Comparison of ENCODE assay signal across 38 cellular contexts in the genomic region with DNA sequence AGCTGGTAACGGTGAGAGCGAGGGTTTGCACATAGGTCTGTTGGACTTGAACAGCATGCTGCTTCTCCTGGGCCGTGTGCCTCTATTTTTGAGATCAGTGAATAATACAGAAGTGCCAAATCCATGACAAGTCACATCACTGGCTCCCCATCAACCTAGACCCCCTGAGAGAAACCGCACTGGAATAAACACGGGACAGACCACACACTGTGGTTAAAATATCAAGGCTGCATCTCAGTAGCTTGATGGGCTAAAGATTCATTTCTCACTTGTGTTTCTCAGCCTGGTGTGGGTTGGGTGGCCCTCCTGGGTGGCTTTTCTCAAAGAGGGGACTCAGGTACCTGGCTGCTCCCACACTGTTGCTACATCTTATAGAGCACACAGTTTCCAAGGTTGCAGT.
"Had no signal": no experiment of that assay in that cellular context is flagged by ENCODE, and none has a peak within 500 bp of the region (broad histone marks: within the 10 kb centered on the region; RNA-seq: fewer than 3 reads in every experiment).

No MANE protein-coding gene starts in this region.

- H3K4me3 ChIP-seq: adrenal gland, ascending aorta, body of pancreas, breast epithelium, cardiac muscle cell had no signal

- H3K4me1 ChIP-seq: adrenal gland, ascending aorta, body of pancreas, breast epithelium had no signal

- H3K27me3 ChIP-seq: adrenal gland, ascending aorta, body of pancreas, brain microvascular endothelial cell, breast epithelium, cardiac muscle cell had no signal

- H3K9me3 Mint-ChIP-seq: activated naive CD4-positive, alpha-beta T cell treated with anti-CD3 and anti-CD28 coated beads, Interleukin-2, amount 10 ng/mL, durations not matched to agents 7 days and 5 days; activated naive CD4-positive, alpha-beta T cell treated with anti-CD3 and anti-CD28 coated beads, Interleukin-2, amount 50 U/mL, for 24 hours; activated naive CD4-positive, alpha-beta T cell treated with anti-CD3 and anti-CD28 coated beads, Interleukin-2, amount 50 U/mL, for 72 hours; activated naive CD8-positive, alpha-beta T cell treated with anti-CD3 and anti-CD28 coated beads for 36 hours; activated naive CD8-positive, alpha-beta T cell treated with anti-CD3 and anti-CD28 coated beads, Interleukin-2, amount 10 ng/mL, durations not matched to agents 7 days and 5 days; activated naive CD8-positive, alpha-beta T cell treated with anti-CD3 and anti-CD28 coated beads, Interleukin-2, amount 50 U/mL, for 24 hours; activated T-cell treated with anti-CD3 and anti-CD28 coated beads, Interleukin-2, amount 50 U/mL, for 24 hours; activated T-cell treated with anti-CD3 and anti-CD28 coated beads, Interleukin-2, amount 50 U/mL, for 4 hours; activated T-helper 1 cell treated with anti-CD3 and anti-CD28 coated beads, Interleukin-12 subunit alpha, Interleukin-12 subunit beta, Interleukin-2, Interleukin-4 antibody, amounts not matched to agents 30 ng/mL and 10 ng/mL and 1 ng/mL, durations not matched to agents 14 hours and 24 hours and 36 hours; activated T-helper 17 cell treated with anti-CD3 and anti-CD28 coated beads, Interleukin-2, amount 50 U/mL, for 72 hours; activated T-helper 2 cell treated with anti-CD3 and anti-CD28 coated beads, Interferon-gamma antibody, Interleukin-2, Interleukin-4, amounts not matched to agents 10 μg/mL and 5 μg/mL and 100 μg/mL, durations not matched to agents 14 hours and 24 hours and 36 hours; central memory CD8-positive, alpha-beta T cell had no signal

- H3K27ac Mint-ChIP-seq: activated naive CD4-positive, alpha-beta T cell treated with anti-CD3 and anti-CD28 coated beads for 36 hours; activated naive CD4-positive, alpha-beta T cell treated with anti-CD3 and anti-CD28 coated beads, Interleukin-2, amount 10 ng/mL, durations not matched to agents 7 days and 5 days; activated naive CD4-positive, alpha-beta T cell treated with anti-CD3 and anti-CD28 coated beads, Interleukin-2, amount 50 U/mL, for 24 hours; activated naive CD4-positive, alpha-beta T cell treated with anti-CD3 and anti-CD28 coated beads, Interleukin-2, amount 50 U/mL, for 72 hours; activated naive CD8-positive, alpha-beta T cell; activated naive CD8-positive, alpha-beta T cell treated with anti-CD3 and anti-CD28 coated beads for 36 hours; activated naive CD8-positive, alpha-beta T cell treated with anti-CD3 and anti-CD28 coated beads, Interleukin-2, amount 10 ng/mL, durations not matched to agents 7 days and 5 days; activated naive CD8-positive, alpha-beta T cell treated with anti-CD3 and anti-CD28 coated beads, Interleukin-2, amount 50 U/mL, for 24 hours; activated T-cell treated with anti-CD3 and anti-CD28 coated beads, Interleukin-2, amount 50 U/mL, for 24 hours; activated T-cell treated with anti-CD3 and anti-CD28 coated beads, Interleukin-2, amount 50 U/mL, for 72 hours; activated T-helper 1 cell treated with anti-CD3 and anti-CD28 coated beads, Interleukin-12 subunit alpha, Interleukin-12 subunit beta, Interleukin-2, Interleukin-4 antibody, amounts not matched to agents 30 ng/mL and 10 ng/mL and 1 ng/mL, durations not matched to agents 14 hours and 24 hours and 36 hours; activated T-helper 17 cell treated with anti-CD3 and anti-CD28 coated beads, Interleukin-2, amount 50 U/mL, for 72 hours; activated T-helper 2 cell treated with anti-CD3 and anti-CD28 coated beads, Interferon-gamma antibody, Interleukin-2, Interleukin-4, amounts not matched to agents 10 μg/mL and 5 μg/mL and 100 μg/mL, durations not matched to agents 14 hours and 24 hours and 36 hours; brain had no signal

- H3K9me3 ChIP-seq: adrenal gland, body of pancreas, breast epithelium had no signal

- H3K27ac ChIP-seq: adrenal gland, ascending aorta, body of pancreas, brain microvascular endothelial cell, breast epithelium, cardiac muscle cell had no signal

- H3K4me3 Mint-ChIP-seq: activated naive CD4-positive, alpha-beta T cell treated with anti-CD3 and anti-CD28 coated beads for 36 hours; activated naive CD4-positive, alpha-beta T cell treated with anti-CD3 and anti-CD28 coated beads, Interleukin-2, amount 10 ng/mL, durations not matched to agents 7 days and 5 days; activated naive CD4-positive, alpha-beta T cell treated with anti-CD3 and anti-CD28 coated beads, Interleukin-2, amount 50 U/mL, for 24 hours; activated naive CD8-positive, alpha-beta T cell; activated naive CD8-positive, alpha-beta T cell treated with anti-CD3 and anti-CD28 coated beads for 36 hours; activated naive CD8-positive, alpha-beta T cell treated with anti-CD3 and anti-CD28 coated beads, Interleukin-2, amount 10 ng/mL, durations not matched to agents 7 days and 5 days; activated naive CD8-positive, alpha-beta T cell treated with anti-CD3 and anti-CD28 coated beads, Interleukin-2, amount 50 U/mL, for 24 hours; activated T-cell treated with anti-CD3 and anti-CD28 coated beads, Interleukin-2, amount 50 U/mL, for 24 hours; activated T-cell treated with anti-CD3 and anti-CD28 coated beads, Interleukin-2, amount 50 U/mL, for 4 hours; activated T-cell treated with anti-CD3 and anti-CD28 coated beads, Interleukin-2, amount 50 U/mL, for 72 hours; activated T-helper 1 cell treated with anti-CD3 and anti-CD28 coated beads, Interleukin-12 subunit alpha, Interleukin-12 subunit beta, Interleukin-2, Interleukin-4 antibody, amounts not matched to agents 30 ng/mL and 10 ng/mL and 1 ng/mL, durations not matched to agents 14 hours and 24 hours and 36 hours; activated T-helper 17 cell treated with anti-CD3 and anti-CD28 coated beads, Interleukin-2, amount 50 U/mL, for 72 hours; brain; central memory CD8-positive, alpha-beta T cell had no signal

- DNase-seq: activated effector memory CD4-positive, alpha-beta T cell treated with anti-CD3 and anti-CD28 coated beads, Interleukin-2, amount 50 U/mL, for 16 hours; activated effector memory CD4-positive, alpha-beta T cell treated with Interleukin-2 at 50 U/mL for 16 hours; activated gamma-delta T cell; activated gamma-delta T cell treated with Interleukin-2 at 50 U/mL for 16 hours; activated naive CD4-positive, alpha-beta T cell; activated naive CD4-positive, alpha-beta T cell treated with anti-CD3 and anti-CD28 coated beads for 36 hours; activated naive CD4-positive, alpha-beta T cell treated with anti-CD3 and anti-CD28 coated beads, Interleukin-2, amount 10 ng/mL, durations not matched to agents 7 days and 5 days; activated naive CD4-positive, alpha-beta T cell treated with anti-CD3 and anti-CD28 coated beads, Interleukin-2, amount 50 U/mL, for 16 hours; activated naive CD4-positive, alpha-beta T cell treated with Interleukin-2 at 50 U/mL for 16 hours; activated naive CD8-positive, alpha-beta T cell treated with anti-CD3 and anti-CD28 coated beads for 36 hours; activated naive CD8-positive, alpha-beta T cell treated with anti-CD3 and anti-CD28 coated beads, Interleukin-2, amount 10 ng/mL, durations not matched to agents 7 days and 5 days; activated naive CD8-positive, alpha-beta T cell treated with anti-CD3 and anti-CD28 coated beads, Interleukin-2, amount 50 U/mL, for 24 hours; activated T-cell treated with anti-CD3 and anti-CD28 coated beads, Interleukin-2, amount 50 U/mL, for 1 hour; activated T-cell treated with anti-CD3 and anti-CD28 coated beads, Interleukin-2, amount 50 U/mL, for 24 hours; activated T-cell treated with anti-CD3 and anti-CD28 coated beads, Interleukin-2, amount 50 U/mL, for 4 hours; activated T-cell treated with anti-CD3 and anti-CD28 coated beads, Interleukin-2, amount 50 U/mL, for 48 hours; activated T-cell treated with anti-CD3 and anti-CD28 coated beads, Interleukin-2, amount 50 U/mL, for 72 hours; adrenal gland; amniotic stem cell; amygdala; anterior cingulate cortex; aorta; body of pancreas; brain microvascular endothelial cell; caudate nucleus; central memory CD4-positive, alpha-beta T cell; cerebellar nuclear complex had no signal

- ATAC-seq: activated naive CD4-positive, alpha-beta T cell treated with anti-CD3 and anti-CD28 coated beads, Interleukin-2, amount 50 U/mL, for 72 hours; activated naive CD8-positive, alpha-beta T cell treated with anti-CD3 and anti-CD28 coated beads, Interleukin-2, amount 50 U/mL, for 24 hours; activated T-cell treated with anti-CD3 and anti-CD28 coated beads, Interleukin-2, amount 50 U/mL, for 4 hours; activated T-cell treated with anti-CD3 and anti-CD28 coated beads, Interleukin-2, amount 50 U/mL, for 72 hours; activated T-helper 17 cell treated with anti-CD3 and anti-CD28 coated beads, Interleukin-2, amount 50 U/mL, for 72 hours; body of pancreas had no signal

- H3K4me1 Mint-ChIP-seq: activated naive CD4-positive, alpha-beta T cell treated with anti-CD3 and anti-CD28 coated beads, Interleukin-2, amount 10 ng/mL, durations not matched to agents 7 days and 5 days; activated naive CD4-positive, alpha-beta T cell treated with anti-CD3 and anti-CD28 coated beads, Interleukin-2, amount 50 U/mL, for 24 hours; activated naive CD8-positive, alpha-beta T cell treated with anti-CD3 and anti-CD28 coated beads for 36 hours; activated naive CD8-positive, alpha-beta T cell treated with anti-CD3 and anti-CD28 coated beads, Interleukin-2, amount 10 ng/mL, durations not matched to agents 7 days and 5 days; activated naive CD8-positive, alpha-beta T cell treated with anti-CD3 and anti-CD28 coated beads, Interleukin-2, amount 50 U/mL, for 24 hours; activated T-helper 17 cell treated with anti-CD3 and anti-CD28 coated beads, Interleukin-2, amount 50 U/mL, for 72 hours; brain; central memory CD8-positive, alpha-beta T cell had no signal

- H3K36me3 ChIP-seq: adrenal gland, ascending aorta, brain microvascular endothelial cell, breast epithelium, cardiac muscle cell had no signal

- H3K36me3 Mint-ChIP-seq: activated naive CD4-positive, alpha-beta T cell treated with anti-CD3 and anti-CD28 coated beads, Interleukin-2, amount 10 ng/mL, durations not matched to agents 7 days and 5 days; activated naive CD4-positive, alpha-beta T cell treated with anti-CD3 and anti-CD28 coated beads, Interleukin-2, amount 50 U/mL, for 24 hours; activated naive CD8-positive, alpha-beta T cell; activated naive CD8-positive, alpha-beta T cell treated with anti-CD3 and anti-CD28 coated beads for 36 hours; activated naive CD8-positive, alpha-beta T cell treated with anti-CD3 and anti-CD28 coated beads, Interleukin-2, amount 10 ng/mL, durations not matched to agents 7 days and 5 days; brain had no signal
